16 cellular contexts compared by ENCODE assay signal in the genomic region with DNA sequence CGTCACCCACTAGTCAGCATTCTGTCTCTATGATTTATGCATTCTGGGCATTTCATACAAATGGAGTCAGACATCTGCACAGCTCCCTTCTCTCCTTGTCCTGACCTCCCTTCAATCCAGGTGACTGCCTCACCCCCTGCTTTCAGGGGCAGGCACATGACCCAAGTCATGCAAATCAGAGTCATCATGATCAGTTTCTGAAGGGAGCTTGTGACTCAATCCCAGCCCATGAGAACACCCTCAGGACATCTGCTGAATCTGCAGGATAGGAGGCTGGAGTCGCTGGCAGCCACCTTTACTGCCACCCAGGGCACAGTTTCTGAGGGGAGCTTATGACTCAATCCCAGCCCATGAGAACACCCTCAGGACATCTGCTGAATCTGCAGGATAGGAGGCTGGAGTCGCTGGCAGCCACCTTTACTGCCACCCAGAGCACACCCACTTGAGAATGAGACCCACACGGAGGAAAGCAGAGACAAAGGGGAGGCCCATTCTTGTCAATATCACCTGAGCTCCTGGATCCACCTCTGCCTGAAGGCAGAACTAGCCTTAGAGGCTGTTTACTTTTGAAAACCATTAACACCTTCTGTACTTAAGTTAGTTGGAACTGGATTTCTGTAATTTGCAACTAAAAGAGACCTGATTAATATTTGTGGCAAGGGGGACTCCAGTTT.
A peak's percentile ranks its signal among the peaks of the same experiment; 100 is the strongest.
DNase-seq lines count a peak whose midpoint lies in the region; ATAC-seq and TF ChIP-seq lines count a peak whose summit lies in the region.
"Had no signal": no experiment of that assay in that cellular context is flagged by ENCODE, and none has a peak within 500 bp of the region (broad histone marks: within the 10 kb centered on the region; RNA-seq: fewer than 3 reads in every experiment).

No MANE protein-coding gene starts in this region.

- H3K4me1 ChIP-seq in OCI-LY3 (ENCODE audit: low read length) (peaks cover 12% of the 10 kb centered on the region), smooth muscle cell (ENCODE audit: low read depth) (no peaks in the 10 kb centered on the region)
- H3K4me1 ChIP-seq: colonic mucosa, testis had no signal

- H3K27ac Mint-ChIP-seq in activated CD4-positive, alpha-beta memory T cell treated with anti-CD3 and anti-CD28 coated beads for 36 hours, result peak overlapping the region; percentile 10
- no peak overlapping the region for H3K27ac Mint-ChIP-seq in activated CD4-positive, alpha-beta memory T cell treated with anti-CD3 and anti-CD28 coated beads, Interleukin-2, amount 10 ng/mL, durations not matched to agents 7 days and 5 days

- H3K4me1 Mint-ChIP-seq in activated CD4-positive, alpha-beta memory T cell treated with anti-CD3 and anti-CD28 coated beads for 36 hours (ENCODE audit: low read depth), result peaks cover 3% of the 10 kb centered on the region
- peaks cover 2% of the 10 kb centered on the region for H3K4me1 Mint-ChIP-seq in activated CD4-positive, alpha-beta memory T cell treated with anti-CD3 and anti-CD28 coated beads, Interleukin-2, amount 10 ng/mL, durations not matched to agents 7 days and 5 days

- TF ChIP-seq CTCF in OCI-LY3 (IDR thresholded peaks at IDR 0.05; ENCODE audit: low read depth, low read length) (no peak), epithelial cell of proximal tubule (conservative IDR thresholded peaks at IDR 0.05; ENCODE audit: low read depth, low read length) (no peak), smooth muscle cell (IDR thresholded peaks at IDR 0.05; ENCODE audit: borderline replicate concordance, insufficient read depth, poor library complexity, severe bottlenecking) (no peak)

- intact Hi-C loops in activated CD4-positive, alpha-beta memory T cell treated with anti-CD3 and anti-CD28 coated beads for 36 hours (cut with micrococcal nuclease), result no loop called here

- no peak for ATAC-seq in GM21360 (IDR thresholded peaks at IDR 0.05; ENCODE audit: unreplicated experiment)
- ATAC-seq: heart right ventricle had no signal

- H2AFZ ChIP-seq in OCI-LY3 (ENCODE audit: low read depth, low read length), result no peak overlapping the region
- H2AFZ ChIP-seq in smooth muscle cell (ENCODE audit: low read depth), result no peak overlapping the region

- H3K36me3 ChIP-seq in OCI-LY3 (replicated peaks; ENCODE audit: low read depth, low read length), result no peaks in the 10 kb centered on the region
- no peaks in the 10 kb centered on the region for H3K36me3 ChIP-seq in smooth muscle cell (ENCODE audit: low read depth)
- H3K36me3 ChIP-seq: colonic mucosa, heart right ventricle had no signal

- 65% methylated on average over 4 of the region's 4 CpGs for WGBS in smooth muscle cell (ENCODE audit: low lambda C conversion rate)

- peak; percentile 40 for DNase-seq in activated CD4-positive, alpha-beta memory T cell treated with anti-CD3 and anti-CD28 coated beads for 36 hours
- DNase-seq in activated CD4-positive, alpha-beta memory T cell treated with anti-CD3 and anti-CD28 coated beads, Interleukin-2, amount 10 ng/mL, durations not matched to agents 7 days and 5 days, result no peak
- DNase-seq in epithelial cell of proximal tubule (ENCODE audit: low read depth) (peak; percentile 67), smooth muscle cell (lab: John Stamatoyannopoulos, UW; ENCODE audit: unreplicated experiment) (no peak), NCI-H1417 treated with DMSO at 0.1 percent for 48 hours (lab: John Stamatoyannopoulos, UW) (no peak), NCI-H128 (lab: John Stamatoyannopoulos, UW; ENCODE audit: unreplicated experiment) (no peak)
- DNase-seq: activated CD4-positive, CD25-positive, alpha-beta regulatory T cell treated with anti-CD3 and anti-CD28 coated beads, Interleukin-2, amount 50 U/mL, for 72 hours; activated naive CD4-positive, alpha-beta T cell treated with Interleukin-2 at 50 U/mL for 16 hours; colonic mucosa; heart right ventricle; midbrain; NCI-H2081; SHP77; testis had no signal

- H3K9ac ChIP-seq in OCI-LY3 (ENCODE audit: low read length) (no peak overlapping the region), smooth muscle cell (ENCODE audit: low read depth) (no peak overlapping the region)

- H3K27me3 ChIP-seq in OCI-LY3 (ENCODE audit: low read depth, low read length) (no peaks in the 10 kb centered on the region), smooth muscle cell (ENCODE audit: low read depth) (no peaks in the 10 kb centered on the region)
- H3K27me3 ChIP-seq: colonic mucosa, testis had no signal

- no peak overlapping the region for H3K4me3 ChIP-seq in OCI-LY3 (ENCODE audit: low read length)
- no peak overlapping the region for H3K4me3 ChIP-seq in epithelial cell of proximal tubule (ENCODE audit: low read depth, low read length)
- H3K4me3 ChIP-seq in smooth muscle cell, result no peak overlapping the region
- H3K4me3 ChIP-seq: colonic mucosa, heart right ventricle, testis had no signal

- H3K4me2 ChIP-seq in OCI-LY3 (ENCODE audit: low read length) (peak overlapping the region; percentile 64), smooth muscle cell (no peak overlapping the region)

- no peaks in the 10 kb centered on the region for H3K36me3 Mint-ChIP-seq in activated CD4-positive, alpha-beta memory T cell treated with anti-CD3 and anti-CD28 coated beads for 36 hours
- H3K36me3 Mint-ChIP-seq in activated CD4-positive, alpha-beta memory T cell treated with anti-CD3 and anti-CD28 coated beads, Interleukin-2, amount 10 ng/mL, durations not matched to agents 7 days and 5 days (ENCODE audit: low read depth), result no peaks in the 10 kb centered on the region

- CTCF ChIA-PET in activated CD4-positive, alpha-beta memory T cell treated with anti-CD3 and anti-CD28 coated beads for 36 hours (lab: Charles Lee), result interaction anchor here (0.7 to 1.4 kb wide), 4 partner anchors 14 to 210 kb away, joined by 3 to 4 read pairs (median 3); no protein-coding TSS in a partner anchor
- CTCF ChIA-PET in activated CD4-positive, alpha-beta memory T cell treated with anti-CD3 and anti-CD28 coated beads, Interleukin-2, amount 10 ng/mL, durations not matched to agents 7 days and 5 days (lab: Charles Lee), result interaction anchor here (0.8 to 1.6 kb wide), 4 partner anchors 13 to 188 kb away, joined by 3 to 7 read pairs (median 4); no protein-coding TSS in a partner anchor

- peaks cover 8% of the 10 kb centered on the region for H3K27me3 Mint-ChIP-seq in activated CD4-positive, alpha-beta memory T cell treated with anti-CD3 and anti-CD28 coated beads for 36 hours
- peaks cover 13% of the 10 kb centered on the region for H3K27me3 Mint-ChIP-seq in activated CD4-positive, alpha-beta memory T cell treated with anti-CD3 and anti-CD28 coated beads, Interleukin-2, amount 10 ng/mL, durations not matched to agents 7 days and 5 days

- H4K20me1 ChIP-seq in OCI-LY3 (ENCODE audit: insufficient read depth, low read length) (no peaks in the 10 kb centered on the region), smooth muscle cell (ENCODE audit: low read depth) (no peaks in the 10 kb centered on the region)

- H3K4me3 Mint-ChIP-seq in activated CD4-positive, alpha-beta memory T cell treated with anti-CD3 and anti-CD28 coated beads for 36 hours, result no peak overlapping the region
- no peak overlapping the region for H3K4me3 Mint-ChIP-seq in activated CD4-positive, alpha-beta memory T cell treated with anti-CD3 and anti-CD28 coated beads, Interleukin-2, amount 10 ng/mL, durations not matched to agents 7 days and 5 days

- H3K9me3 ChIP-seq in OCI-LY3 (ENCODE audit: insufficient read depth, low read length), result no peaks in the 10 kb centered on the region
- H3K9me3 ChIP-seq in smooth muscle cell (replicated peaks; ENCODE audit: low read depth), result no peaks in the 10 kb centered on the region
- H3K9me3 ChIP-seq: colonic mucosa, heart right ventricle, testis had no signal

- peaks cover 4% of the 10 kb centered on the region for H3F3A ChIP-seq in smooth muscle cell (ENCODE audit: low read depth)

- H3K27ac ChIP-seq in OCI-LY3 (ENCODE audit: low read length) (no peak overlapping the region), smooth muscle cell (ENCODE audit: low read depth) (peak overlapping the region; percentile 19)
- H3K27ac ChIP-seq: colonic mucosa, heart right ventricle, testis had no signal

- POLR2A ChIA-PET in activated CD4-positive, alpha-beta memory T cell treated with anti-CD3 and anti-CD28 coated beads for 36 hours (lab: Charles Lee), result no interaction called here
- POLR2A ChIA-PET in activated CD4-positive, alpha-beta memory T cell treated with anti-CD3 and anti-CD28 coated beads, Interleukin-2, amount 10 ng/mL, durations not matched to agents 7 days and 5 days (lab: Charles Lee), result interaction anchor here (0.6 kb wide), 1 partner anchor 13 kb away, joined by 3 read pairs; no protein-coding TSS in a partner anchor

- H3K79me2 ChIP-seq in OCI-LY3 (ENCODE audit: low read length) (no peaks in the 10 kb centered on the region), smooth muscle cell (ENCODE audit: low read depth) (no peaks in the 10 kb centered on the region)

- no peaks in the 10 kb centered on the region for H3K9me3 Mint-ChIP-seq in activated CD4-positive, alpha-beta memory T cell treated with anti-CD3 and anti-CD28 coated beads for 36 hours
- H3K9me3 Mint-ChIP-seq in activated CD4-positive, alpha-beta memory T cell treated with anti-CD3 and anti-CD28 coated beads, Interleukin-2, amount 10 ng/mL, durations not matched to agents 7 days and 5 days, result no peaks in the 10 kb centered on the region

Comparison
In these comparisons a context has a peak if more than half of its experiments do, and no peak if none do; other contexts are left out.
1. DNase-seq: peak in activated CD4-positive, alpha-beta memory T cell treated with anti-CD3 and anti-CD28 coated beads for 36 hours (single experiment) and epithelial cell of proximal tubule (single experiment); none in activated CD4-positive, alpha-beta memory T cell treated with anti-CD3 and anti-CD28 coated beads, Interleukin-2, amount 10 ng/mL, durations not matched to agents 7 days and 5 days (single experiment), smooth muscle cell (single experiment), NCI-H1417 treated with DMSO at 0.1 percent for 48 hours (single experiment) and NCI-H128 (single experiment).